In genomic region chr9:129023036-129023907, GRCh38 we compare ENCODE assay signal across 9 cellular contexts. TPM values are rescaled to one million over a fixed set of nuclear protein-coding genes. Genes with fewer than 3 reads are reported as not detected.
A peak's percentile ranks its signal among the peaks of the same experiment; 100 is the strongest.
DNase-seq lines count a peak whose midpoint lies in the region; ATAC-seq and TF ChIP-seq lines count a peak whose summit lies in the region.
"Had no signal": no experiment of that assay in that cellular context is flagged by ENCODE, and none has a peak within 500 bp of the region (broad histone marks: within the 10 kb centered on the region; RNA-seq: fewer than 3 reads in every experiment).

No MANE protein-coding gene starts in this region.

- H3K4me3 Mint-ChIP-seq in Caco-2 (ENCODE audit: unreplicated experiment) (no peak overlapping the region), neural progenitor cell (no peak overlapping the region)
- no peak overlapping the region for H3K4me3 Mint-ChIP-seq in dendritic cell treated with granulocyte-macrophage colony-stimulating factor and Interleukin-4, amounts not matched to agents 40 ng/mL and 50 ng/mL, for 4 days

- H3K36me3 ChIP-seq in Caco-2 (ENCODE audit: control insufficient read depth, insufficient read depth, low read length) (no peaks in the 10 kb centered on the region), neural progenitor cell (no peaks in the 10 kb centered on the region)

- no peak overlapping the region for H2AFZ ChIP-seq in neural progenitor cell (replicated peaks)

- no peak for TF ChIP-seq CTCF in Caco-2 (IDR thresholded peaks at IDR 0.05; ENCODE audit: insufficient read depth in 1 of 2, low read depth in 1 of 2, low read length in 1 of 2, severe bottlenecking in 1 of 2, unreplicated experiment in 1 of 2)
- no peak for TF ChIP-seq CTCF in neural progenitor cell (IDR thresholded peaks at IDR 0.05)

- H3F3A ChIP-seq in neural progenitor cell (ENCODE audit: low read depth) = no peaks in the 10 kb centered on the region

- CTCF ChIA-PET in Caco-2 (lab: Charles Lee) = no interaction called here

- H3K9me3 ChIP-seq in Caco-2 (no peaks in the 10 kb centered on the region), neural progenitor cell (ENCODE audit: low read depth) (no peaks in the 10 kb centered on the region)
- H3K9me3 ChIP-seq: upper lobe of left lung had no signal

- no TSS peak for BruUV-seq in Caco-2 (replicated peaks; lab: Mats Ljungman, UMichigan)

- DNase-seq in Caco-2 (no peak), NCI-H2227 treated with DMSO at 0.1 percent for 48 hours (lab: John Stamatoyannopoulos, UW) (peak; percentile 66), neural progenitor cell (ENCODE audit: low spot score) (peak; percentile 36), T-helper 9 cell (no peak), SW 1271 (lab: John Stamatoyannopoulos, UW) (no peak)
- DNase-seq: upper lobe of left lung had no signal

- intact Hi-C loops in Caco-2 (cut with micrococcal nuclease; ENCODE audit: unreplicated experiment) = no loop called here
- intact Hi-C loops in dendritic cell treated with granulocyte-macrophage colony-stimulating factor and Interleukin-4, amounts not matched to agents 40 ng/mL and 50 ng/mL, for 4 days (cut with micrococcal nuclease) = no loop called here

- H3K27me3 ChIP-seq in Caco-2 (replicated peaks; ENCODE audit: control insufficient read depth, insufficient read depth, low read length) (no peaks in the 10 kb centered on the region), neural progenitor cell (no peaks in the 10 kb centered on the region)
- H3K27me3 ChIP-seq: upper lobe of left lung had no signal

- H3K4me1 Mint-ChIP-seq in Caco-2 (ENCODE audit: low read depth, unreplicated experiment) (peaks cover 36% of the 10 kb centered on the region), neural progenitor cell (peaks cover 42% of the 10 kb centered on the region)
- H3K4me1 Mint-ChIP-seq in dendritic cell treated with granulocyte-macrophage colony-stimulating factor and Interleukin-4, amounts not matched to agents 40 ng/mL and 50 ng/mL, for 4 days (ENCODE audit: low read depth) = peaks cover 39% of the 10 kb centered on the region

- H4K20me1 ChIP-seq in neural progenitor cell (ENCODE audit: low read depth) = peaks cover 54% of the 10 kb centered on the region

- peaks cover 16% of the 10 kb centered on the region for H3K4me1 ChIP-seq in Caco-2
- H3K4me1 ChIP-seq in neural progenitor cell = peaks cover 18% of the 10 kb centered on the region

- H3K9me3 Mint-ChIP-seq in Caco-2 (ENCODE audit: unreplicated experiment) (no peaks in the 10 kb centered on the region), neural progenitor cell (no peaks in the 10 kb centered on the region)
- no peaks in the 10 kb centered on the region for H3K9me3 Mint-ChIP-seq in dendritic cell treated with granulocyte-macrophage colony-stimulating factor and Interleukin-4, amounts not matched to agents 40 ng/mL and 50 ng/mL, for 4 days

- H3K36me3 Mint-ChIP-seq in Caco-2 (ENCODE audit: insufficient read depth, unreplicated experiment) = peaks cover 34% of the 10 kb centered on the region
- peaks cover 37% of the 10 kb centered on the region for H3K36me3 Mint-ChIP-seq in dendritic cell treated with granulocyte-macrophage colony-stimulating factor and Interleukin-4, amounts not matched to agents 40 ng/mL and 50 ng/mL, for 4 days (ENCODE audit: low read depth)
- peaks cover 7% of the 10 kb centered on the region for H3K36me3 Mint-ChIP-seq in neural progenitor cell

- ATAC-seq in HG03565 (IDR thresholded peaks at IDR 0.05; ENCODE audit: unreplicated experiment) (no peak), HG03280 (IDR thresholded peaks at IDR 0.05; ENCODE audit: unreplicated experiment) (no peak)

- peaks cover 55% of the 10 kb centered on the region for H3K79me2 ChIP-seq in neural progenitor cell (ENCODE audit: low read depth)

- H3K4me2 ChIP-seq in neural progenitor cell = no peak overlapping the region

- POLR2A ChIA-PET in Caco-2 (lab: Charles Lee) = no interaction called here

- H3K27ac ChIP-seq in neural progenitor cell = no peak overlapping the region

- no peak overlapping the region for H3K4me3 ChIP-seq in Caco-2 (ENCODE audit: low read depth, low read length)
- H3K4me3 ChIP-seq in neural progenitor cell = no peak overlapping the region
- H3K4me3 ChIP-seq: upper lobe of left lung had no signal

- peak overlapping the region; percentile 2 for H3K27ac Mint-ChIP-seq in Caco-2 (ENCODE audit: unreplicated experiment)
- peak overlapping the region; percentile 14 for H3K27ac Mint-ChIP-seq in dendritic cell treated with granulocyte-macrophage colony-stimulating factor and Interleukin-4, amounts not matched to agents 40 ng/mL and 50 ng/mL, for 4 days
- peak overlapping the region; percentile 77 for H3K27ac Mint-ChIP-seq in neural progenitor cell

- H3K27me3 Mint-ChIP-seq in Caco-2 (ENCODE audit: insufficient read depth, unreplicated experiment) (no peaks in the 10 kb centered on the region), neural progenitor cell (ENCODE audit: insufficient read depth, low read depth) (peaks cover 6% of the 10 kb centered on the region)
- no peaks in the 10 kb centered on the region for H3K27me3 Mint-ChIP-seq in dendritic cell treated with granulocyte-macrophage colony-stimulating factor and Interleukin-4, amounts not matched to agents 40 ng/mL and 50 ng/mL, for 4 days

- H3K9ac ChIP-seq in neural progenitor cell = no peak overlapping the region

RNA-seq across cellular contexts. Expression of gene SH3GLB2, which starts 4.9 kb away (rescaled TPM):
- total RNA-seq in Caco-2 (2022) = 64.2 and 66.7 TPM in 2 replicates
- total RNA-seq in neural progenitor cell (ENCODE audit: low replicate concordance) = 45.7 and 98.8 TPM in 2 replicates

RNA-seq across cellular contexts. Expression of gene MIGA2, which starts 13.2 kb away (rescaled TPM):
- total RNA-seq in Caco-2 (2022) (25.1 and 34.8 TPM in 2 replicates), neural progenitor cell (ENCODE audit: low replicate concordance) (10.8 and 39.1 TPM in 2 replicates)

RNA-seq across cellular contexts. Expression of gene DOLPP1, which starts 57.6 kb away (rescaled TPM):
- 44.7 and 45.1 TPM in 2 replicates for total RNA-seq in Caco-2 (2022)
- 25.1 and 39.0 TPM in 2 replicates for total RNA-seq in neural progenitor cell (ENCODE audit: low replicate concordance)

Comparison
In these comparisons a context has a peak if more than half of its experiments do, and no peak if none do; other contexts are left out.
1. DNase-seq: peak in NCI-H2227 treated with DMSO at 0.1 percent for 48 hours (single experiment) and neural progenitor cell (single experiment); none in Caco-2 (0 of 2), T-helper 9 cell (single experiment) and SW 1271 (0 of 2).
2. H3K27ac Mint-ChIP-seq: peak in every context shown above with its lines; median percentile 77 in neural progenitor cell; 14 in dendritic cell treated with granulocyte-macrophage colony-stimulating factor and Interleukin-4, amounts not matched to agents 40 ng/mL and 50 ng/mL, for 4 days; 2 in Caco-2.